In genomic region chr10:72298774-72299519, GRCh38 we compare ENCODE assay signal across 9 cellular contexts. TPM values are rescaled to one million over a fixed set of nuclear protein-coding genes. Genes with fewer than 3 reads are reported as not detected.
DNase-seq lines count a peak whose midpoint lies in the region; ATAC-seq, FAIRE-seq and TF ChIP-seq lines count a peak whose summit lies in the region.
"Had no signal": no experiment of that assay in that cellular context is flagged by ENCODE, and none has a peak within 500 bp of the region (broad histone marks: within the 10 kb centered on the region; RNA-seq: fewer than 3 reads in every experiment).

No MANE protein-coding gene starts in this region.

- no peak overlapping the region for H3K4me3 ChIP-seq in astrocyte (ENCODE audit: insufficient read depth, low read depth, low read length)
- no peak overlapping the region for H3K4me3 ChIP-seq in muscle layer of colon (ENCODE audit: low read depth in 1 of 2, low read length in 2 of 2)
- no peak overlapping the region for H3K4me3 ChIP-seq in tibial artery

- H3K9ac ChIP-seq in astrocyte (ENCODE audit: low read length) (peak overlapping the region; percentile 88), muscle layer of colon (ENCODE audit: low read length) (no peak overlapping the region)

- no peak for ATAC-seq in activated T-cell treated with anti-CD3 and anti-CD28 coated beads, Interleukin-2, amount 50 U/mL, for 4 hours
- ATAC-seq in HG03135 (IDR thresholded peaks at IDR 0.05; ENCODE audit: unreplicated experiment) = no peak

- intact Hi-C loops in tibial artery (cut with DNase I; ENCODE audit: low total_unique reads) = no loop called here

- no peaks in the 10 kb centered on the region for H3K79me2 ChIP-seq in astrocyte (ENCODE audit: insufficient read depth, low read length)

- DNase-seq in activated T-cell treated with anti-CD3 and anti-CD28 coated beads, Interleukin-2, amount 50 U/mL, for 1 hour = peak; percentile 32
- DNase-seq in activated T-cell treated with anti-CD3 and anti-CD28 coated beads, Interleukin-2, amount 50 U/mL, for 4 hours = no peak
- DNase-seq in astrocyte (ENCODE audit: low read depth) = no peak
- no peak for DNase-seq in tibial artery
- DNase-seq in cortex of kidney (lab: John Stamatoyannopoulos, UW) = no peak
- no peak for DNase-seq in superior temporal gyrus (ENCODE audit: extremely low spot score)
- DNase-seq: NCI-H2227 treated with DMSO at 0.1 percent for 48 hours had no signal

- H3K9me3 ChIP-seq in astrocyte (ENCODE audit: insufficient read depth, low read depth, low read length) = no peaks in the 10 kb centered on the region
- no peaks in the 10 kb centered on the region for H3K9me3 ChIP-seq in muscle layer of colon (ENCODE audit: low read length)
- no peaks in the 10 kb centered on the region for H3K9me3 ChIP-seq in tibial artery

- no peak overlapping the region for H3K4me3 Mint-ChIP-seq in activated T-cell treated with anti-CD3 and anti-CD28 coated beads, Interleukin-2, amount 50 U/mL, for 4 hours
- no peak overlapping the region for H3K4me3 Mint-ChIP-seq in astrocyte (ENCODE audit: unreplicated experiment)

- H2AFZ ChIP-seq in astrocyte (ENCODE audit: low read depth, low read length) = peak overlapping the region; percentile 41

- TF ChIP-seq CTCF in astrocyte (IDR thresholded peaks at IDR 0.05; ENCODE audit: insufficient read depth, low read depth, low read length) (no peak), tibial artery (IDR thresholded peaks at IDR 0.05) (no peak)

- H3K4me1 ChIP-seq in astrocyte (ENCODE audit: insufficient read depth, low read length) = peaks cover 15% of the 10 kb centered on the region
- peaks cover 6% of the 10 kb centered on the region for H3K4me1 ChIP-seq in muscle layer of colon (ENCODE audit: insufficient read depth, low read length)
- H3K4me1 ChIP-seq in tibial artery = peaks cover 0 to 16% (median 6%) of the 10 kb centered on the region in 4 donors

- FAIRE-seq in astrocyte (lab: Jason Lieb, UNC) = no peak

- H3K9me3 Mint-ChIP-seq in activated T-cell treated with anti-CD3 and anti-CD28 coated beads, Interleukin-2, amount 50 U/mL, for 4 hours = no peaks in the 10 kb centered on the region
- no peaks in the 10 kb centered on the region for H3K9me3 Mint-ChIP-seq in astrocyte (ENCODE audit: unreplicated experiment)

- peak overlapping the region; percentile 88 for H3K4me2 ChIP-seq in astrocyte (ENCODE audit: low read length)

- peaks cover 2% of the 10 kb centered on the region for H3K36me3 Mint-ChIP-seq in activated T-cell treated with anti-CD3 and anti-CD28 coated beads, Interleukin-2, amount 50 U/mL, for 4 hours (ENCODE audit: insufficient read depth)
- peaks cover 2% of the 10 kb centered on the region for H3K36me3 Mint-ChIP-seq in astrocyte (ENCODE audit: low read depth, unreplicated experiment)

- no peaks in the 10 kb centered on the region for H4K20me1 ChIP-seq in astrocyte (ENCODE audit: insufficient read depth, low read length)

- H3K27me3 ChIP-seq in astrocyte (ENCODE audit: insufficient read depth, low read length) (no peaks in the 10 kb centered on the region), muscle layer of colon (ENCODE audit: control insufficient read depth in 1 of 2, insufficient read depth in 2 of 2, low read length in 2 of 2) (no peaks in the 10 kb centered on the region), tibial artery (no peaks in the 10 kb centered on the region)

- no peak overlapping the region for H3K27ac Mint-ChIP-seq in astrocyte (ENCODE audit: unreplicated experiment)

- H3K4me1 Mint-ChIP-seq in activated T-cell treated with anti-CD3 and anti-CD28 coated beads, Interleukin-2, amount 50 U/mL, for 4 hours (ENCODE audit: low read depth) = peaks cover 52% of the 10 kb centered on the region
- H3K4me1 Mint-ChIP-seq in astrocyte (ENCODE audit: low read depth, unreplicated experiment) = peaks cover 8% of the 10 kb centered on the region

- no peaks in the 10 kb centered on the region for H3K27me3 Mint-ChIP-seq in activated T-cell treated with anti-CD3 and anti-CD28 coated beads, Interleukin-2, amount 50 U/mL, for 4 hours (ENCODE audit: low read depth)
- no peaks in the 10 kb centered on the region for H3K27me3 Mint-ChIP-seq in astrocyte (ENCODE audit: low read depth, unreplicated experiment)

- H3K27ac ChIP-seq in astrocyte (ENCODE audit: low read depth, low read length) (peak overlapping the region; percentile 94), muscle layer of colon (ENCODE audit: low read depth, low read length) (peak overlapping the region; percentile 99), tibial artery (peak overlapping the region; percentile 87 to 90)

- H3K36me3 ChIP-seq in astrocyte (ENCODE audit: insufficient read depth, low read length) (no peaks in the 10 kb centered on the region), muscle layer of colon (ENCODE audit: insufficient read depth, low read length) (no peaks in the 10 kb centered on the region), tibial artery (no peaks in the 10 kb centered on the region)

RNA-seq across cellular contexts. Expression of gene DDIT4, which starts 25.2 kb away (rescaled TPM):
- 100 to 1,000 TPM; 240 to 268 (median 263) TPM for total RNA-seq in activated T-cell treated with anti-CD3 and anti-CD28 coated beads, Interleukin-2, amount 50 U/mL, for 4 hours
- 244 and 313 TPM in 2 replicates for total RNA-seq in astrocyte

RNA-seq across cellular contexts. Expression of gene DNAJB12, which starts 55.8 kb away (rescaled TPM):
- total RNA-seq in activated T-cell treated with anti-CD3 and anti-CD28 coated beads, Interleukin-2, amount 50 U/mL, for 4 hours = 10 to 100 TPM; 32.6 to 39.4 (median 35.4) TPM
- 24.3 and 24.8 TPM in 2 replicates for total RNA-seq in astrocyte
